Comparison of ENCODE assay signal across 10 cellular contexts in the genomic region with DNA sequence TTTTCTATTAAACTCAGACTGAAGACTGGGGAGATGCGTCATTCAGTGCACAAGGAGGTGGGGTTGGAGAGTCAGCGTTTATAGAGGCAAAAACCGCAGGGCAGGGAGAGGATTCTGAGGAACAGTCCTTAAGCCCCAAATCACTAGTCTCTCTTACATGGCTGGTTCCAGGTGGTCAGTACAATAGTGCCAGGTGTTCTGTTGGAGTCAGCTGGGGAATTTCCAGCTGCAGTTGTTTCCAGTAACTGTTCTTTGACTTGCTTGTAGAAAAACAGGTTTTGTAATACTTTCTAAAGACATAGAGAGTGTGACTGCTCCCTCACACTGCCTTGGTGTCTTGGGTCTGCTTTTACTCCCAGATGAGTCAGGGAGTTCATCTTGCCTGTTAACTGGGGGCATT.
DNase-seq lines count a peak whose midpoint lies in the region; ATAC-seq, FAIRE-seq and TF ChIP-seq lines count a peak whose summit lies in the region.
"Had no signal": no experiment of that assay in that cellular context is flagged by ENCODE, and none has a peak within 500 bp of the region (broad histone marks: within the 10 kb centered on the region; RNA-seq: fewer than 3 reads in every experiment).

No MANE protein-coding gene starts in this region.

- H4K91ac ChIP-seq in H1 (replicated peaks; ENCODE audit: insufficient read length, low read length): no peak overlapping the region

- no peaks in the 10 kb centered on the region for H3K9me3 Mint-ChIP-seq in activated CD8-positive, alpha-beta T cell treated with anti-CD3 and anti-CD28 coated beads, Interleukin-2, amount 10 ng/mL, durations not matched to agents 7 days and 5 days (ENCODE audit: insufficient read depth)

- POLR2A ChIA-PET in H1 (lab: Charles Lee; ENCODE audit: partially characterized antibody): no interaction called here
- POLR2A ChIA-PET in activated CD8-positive, alpha-beta T cell treated with anti-CD3 and anti-CD28 coated beads, Interleukin-2, amount 10 ng/mL, durations not matched to agents 7 days and 5 days (lab: Charles Lee): no interaction called here

- TF ChIP-seq RAD21 in H1 (IDR thresholded peaks at IDR 0.05 in 1 of 2, conservative IDR thresholded peaks at IDR 0.05 in 1 of 2; ENCODE audit: low read depth in 2 of 2, low read length in 2 of 2): no peak

- H3K27me3 Mint-ChIP-seq in activated CD8-positive, alpha-beta T cell treated with anti-CD3 and anti-CD28 coated beads, Interleukin-2, amount 10 ng/mL, durations not matched to agents 7 days and 5 days (ENCODE audit: low read depth): no peaks in the 10 kb centered on the region

- H2BK5ac ChIP-seq in H1 (ENCODE audit: low read depth, low read length): no peak overlapping the region

- no peak overlapping the region for H3K4me3 ChIP-seq in H1 (ENCODE audit: extremely low read depth in 1 of 4, insufficient read depth in 2 of 4, low read depth in 3 of 4, low read length in 4 of 4)

- no peak overlapping the region; a peak in 1 of 4 replicates for H3K4me2 ChIP-seq in H1 (ENCODE audit: insufficient read depth in 1 of 2, low read depth in 2 of 2, low read length in 2 of 2)

- H3K9ac ChIP-seq in H1 (replicated peaks in 1 of 4; ENCODE audit: extremely low read depth in 1 of 4, low read depth in 3 of 4, low read length in 3 of 4): no peak overlapping the region

- WGBS in H1 (ENCODE audit: extremely low coverage in 1 of 2, insufficient coverage in 1 of 2, insufficient read length in 1 of 2, insufficient replicate concordance in 2 of 2, low coverage in 1 of 2, low lambda C conversion rate in 2 of 2, missing lambda C conversion rate in 1 of 2), 2 experiments: 83% methylated on average over 3 of the region's 3 CpGs; no CpG with 5 or more reads in 1 of the 2 experiments

- no peak overlapping the region for H3K27ac Mint-ChIP-seq in activated CD8-positive, alpha-beta T cell treated with anti-CD3 and anti-CD28 coated beads, Interleukin-2, amount 10 ng/mL, durations not matched to agents 7 days and 5 days

- no peaks in the 10 kb centered on the region for H3K36me3 ChIP-seq in H1 (ENCODE audit: control insufficient read depth in 2 of 4, insufficient read depth in 4 of 4, low read length in 3 of 4)

- H3K4me1 Mint-ChIP-seq in activated CD8-positive, alpha-beta T cell treated with anti-CD3 and anti-CD28 coated beads, Interleukin-2, amount 10 ng/mL, durations not matched to agents 7 days and 5 days (ENCODE audit: low read depth): no peaks in the 10 kb centered on the region

- no peaks in the 10 kb centered on the region for H3K79me1 ChIP-seq in H1 (ENCODE audit: low read depth, low read length)

- no peak overlapping the region for H3K18ac ChIP-seq in H1 (ENCODE audit: extremely low read depth, low read length)

- no peak overlapping the region for H2BK12ac ChIP-seq in H1 (ENCODE audit: low read depth, low read length)

- H2BK20ac ChIP-seq in H1 (ENCODE audit: low read length): no peak overlapping the region

- H4K8ac ChIP-seq in H1 (ENCODE audit: extremely low read depth, insufficient read depth, low read length): no peak overlapping the region

- TF ChIP-seq CTCF in H1 (IDR thresholded peaks at IDR 0.05; ENCODE audit: control extremely low read depth in 1 of 3, insufficient read depth in 1 of 3, low read depth in 1 of 3, low read length in 3 of 3): no peak

- ATAC-seq in HG03457 (IDR thresholded peaks at IDR 0.05; ENCODE audit: unreplicated experiment): no peak
- no peak for ATAC-seq in activated CD8-positive, alpha-beta T cell treated with anti-CD3 and anti-CD28 coated beads, Interleukin-2, amount 10 ng/mL, durations not matched to agents 7 days and 5 days

- CTCF ChIA-PET in H1 (lab: Charles Lee; ENCODE audit: partially characterized antibody): interaction anchor here (0.6 kb wide), 1 partner anchor 1743 kb away, joined by 3 read pairs; no protein-coding TSS in a partner anchor
- CTCF ChIA-PET in activated CD8-positive, alpha-beta T cell treated with anti-CD3 and anti-CD28 coated beads, Interleukin-2, amount 10 ng/mL, durations not matched to agents 7 days and 5 days (lab: Charles Lee): no interaction called here

- H4K5ac ChIP-seq in H1 (ENCODE audit: insufficient read length, low read depth, low read length): no peak overlapping the region

- no peaks in the 10 kb centered on the region for H4K20me1 ChIP-seq in H1 (replicated peaks in 1 of 2; ENCODE audit: control insufficient read depth in 1 of 2, insufficient read depth in 2 of 2, low read length in 2 of 2)

- H2AK5ac ChIP-seq in H1 (ENCODE audit: low read depth, low read length): no peak overlapping the region

- H3K56ac ChIP-seq in H1 (replicated peaks; ENCODE audit: insufficient read length, low read depth, low read length): no peak overlapping the region

- H3K9me3 ChIP-seq in H1 (ENCODE audit: insufficient read depth in 2 of 2, low read depth in 1 of 2, low read length in 1 of 2): 0 out of 4 replicates have a peak, but pooled peaks cover 4 to 5% of the 10 kb centered on the region in 2 experiments

- H3K14ac ChIP-seq in H1 (ENCODE audit: insufficient read length): no peak overlapping the region

- no peak for FAIRE-seq in H1 (lab: Jason Lieb, UNC)
- FAIRE-seq: A204.1 had no signal

- no peaks in the 10 kb centered on the region for H3K79me2 ChIP-seq in H1 (ENCODE audit: control insufficient read depth in 1 of 2, insufficient read depth in 2 of 2, low read length in 2 of 2)

- peak; percentile 9 for DNase-seq in NCI-H82 (lab: John Stamatoyannopoulos, UW)
- no peak for DNase-seq in NCI-H82 treated with DMSO at 0.1 percent for 48 hours (lab: John Stamatoyannopoulos, UW; ENCODE audit: unreplicated experiment)
- DNase-seq in NCI-H2196 treated with DMSO at 0.1 percent for 48 hours (lab: John Stamatoyannopoulos, UW; ENCODE audit: unreplicated experiment): peak; percentile 30
- peak in 1 of 2 experiments; percentile 3 for DNase-seq in H1 (ENCODE audit: low read depth in 1 of 2, low spot score in 2 of 2)
- DNase-seq in stromal cell of bone marrow (ENCODE audit: low read depth): peak; percentile 71
- DNase-seq in GM19240 (ENCODE audit: insufficient read length, low spot score): no peak
- DNase-seq in activated CD8-positive, alpha-beta T cell treated with anti-CD3 and anti-CD28 coated beads, Interleukin-2, amount 10 ng/mL, durations not matched to agents 7 days and 5 days: no peak
- DNase-seq: occipital lobe had no signal

- H3K27ac ChIP-seq in H1 (ENCODE audit: low read depth, low read length): no peak overlapping the region

- no peaks in the 10 kb centered on the region for H3K27me3 ChIP-seq in H1 (replicated peaks in 1 of 4; ENCODE audit: control insufficient read depth in 3 of 4, extremely low read depth in 1 of 4, insufficient read depth in 3 of 4, low read length in 3 of 4)

- no peak overlapping the region for H3K4me3 Mint-ChIP-seq in activated CD8-positive, alpha-beta T cell treated with anti-CD3 and anti-CD28 coated beads, Interleukin-2, amount 10 ng/mL, durations not matched to agents 7 days and 5 days

- no peaks in the 10 kb centered on the region for H3K36me3 Mint-ChIP-seq in activated CD8-positive, alpha-beta T cell treated with anti-CD3 and anti-CD28 coated beads, Interleukin-2, amount 10 ng/mL, durations not matched to agents 7 days and 5 days (ENCODE audit: low read depth)

- TF ChIP-seq EP300 in H1 (IDR thresholded peaks at IDR 0.05; ENCODE audit: borderline replicate concordance in 1 of 2, low read depth in 2 of 2, low read length in 2 of 2): 0 out of 3 replicates have a peak, but pooled peaks of 1 of the 2 experiments have one; percentile 19

- H2AFZ ChIP-seq in H1 (ENCODE audit: low read length): peak overlapping the region; percentile 78

- H3K4me1 ChIP-seq in H1 (replicated peaks in 1 of 4; ENCODE audit: control insufficient read depth in 3 of 4, insufficient read depth in 4 of 4, low read length in 3 of 4): no peaks in the 10 kb centered on the region

- no peak for TF ChIP-seq POLR2A in H1 (IDR thresholded peaks at IDR 0.05; ENCODE audit: control extremely low read depth in 1 of 2, low read depth in 2 of 2, low read length in 2 of 2)

- H2BK15ac ChIP-seq in H1 (ENCODE audit: low read length): no peak overlapping the region

- no peaks in the 10 kb centered on the region for H3K23me2 ChIP-seq in H1 (ENCODE audit: low read depth, low read length)

- H3K23ac ChIP-seq in H1 (ENCODE audit: insufficient read length): no peak overlapping the region

- no peak overlapping the region for H3K4ac ChIP-seq in H1 (replicated peaks; ENCODE audit: insufficient read length, low read depth, low read length)

- H2BK120ac ChIP-seq in H1 (replicated peaks; ENCODE audit: low read depth, low read length): no peak overlapping the region

TF ChIP-seq in H1, 55 proteins besides CTCF, POLR2A, EP300 and RAD21:
- TF ChIP-seq ASH2L (IDR thresholded peaks at IDR 0.05; ENCODE audit: low read length) (no peak), TCF12 (IDR thresholded peaks at IDR 0.05; ENCODE audit: low read depth, low read length) (peak; percentile 96)

Comparison
In these comparisons a context has a peak if more than half of its experiments do, and no peak if none do; other contexts are left out.
1. DNase-seq: peak in NCI-H82 (single experiment), NCI-H2196 treated with DMSO at 0.1 percent for 48 hours (single experiment) and stromal cell of bone marrow (single experiment); none in NCI-H82 treated with DMSO at 0.1 percent for 48 hours (single experiment), GM19240 (single experiment) and activated CD8-positive, alpha-beta T cell treated with anti-CD3 and anti-CD28 coated beads, Interleukin-2, amount 10 ng/mL, durations not matched to agents 7 days and 5 days (single experiment).